In genomic region chr15:68644088-68644904, GRCh38 we compare ENCODE assay signal across 13 cellular contexts.
A peak's percentile ranks its signal among the peaks of the same experiment; 100 is the strongest.
DNase-seq lines count a peak whose midpoint lies in the region; ATAC-seq and TF ChIP-seq lines count a peak whose summit lies in the region.
"Had no signal": no experiment of that assay in that cellular context is flagged by ENCODE, and none has a peak within 500 bp of the region (broad histone marks: within the 10 kb centered on the region; RNA-seq: fewer than 3 reads in every experiment).

No MANE protein-coding gene starts in this region.

- TF ChIP-seq CTCF in SK-N-SH (IDR thresholded peaks at IDR 0.05), result no peak
- peak; percentile 13 for TF ChIP-seq CTCF in RWPE2 (IDR thresholded peaks at IDR 0.05; ENCODE audit: poor library complexity, severe bottlenecking)
- no peak for TF ChIP-seq CTCF in fibroblast of mammary gland (conservative IDR thresholded peaks at IDR 0.05; ENCODE audit: control insufficient read depth, insufficient read depth, low read depth, low read length)

- TF ChIP-seq RAD21 in SK-N-SH (IDR thresholded peaks at IDR 0.05; ENCODE audit: low read length), result peak; percentile 41; the same call in 1 of the 2 replicates

- POLR2A ChIA-PET in SK-N-SH (lab: Yijun Ruan, JAX), result no interaction called here

- H3K9ac ChIP-seq in SK-N-SH (no peak overlapping the region), subcutaneous abdominal adipose tissue (ENCODE audit: low read length in 5 of 5) (no peak overlapping the region)

- H3K9me2 ChIP-seq in SK-N-SH, result no peaks in the 10 kb centered on the region

- H3K79me2 ChIP-seq in SK-N-SH (ENCODE audit: insufficient read depth), result no peaks in the 10 kb centered on the region

- no peaks in the 10 kb centered on the region for H3K27me3 ChIP-seq in SK-N-SH (ENCODE audit: insufficient read depth)
- no peaks in the 10 kb centered on the region for H3K27me3 ChIP-seq in RWPE2 (ENCODE audit: insufficient read depth, poor library complexity, severe bottlenecking)
- H3K27me3 ChIP-seq in subcutaneous abdominal adipose tissue (ENCODE audit: control insufficient read depth in 5 of 5, insufficient read depth in 4 of 5, low read length in 5 of 5), result no peaks in the 10 kb centered on the region
- H3K27me3 ChIP-seq: ascending aorta had no signal

- no peak; the same call in 2 of the 3 replicates for ATAC-seq in SK-N-SH treated with all-trans-retinoic acid at 6 μM for 48 hours
- no peak for ATAC-seq in RWPE2 (ENCODE audit: low read depth)
- ATAC-seq in GM18907 (IDR thresholded peaks at IDR 0.05; ENCODE audit: unreplicated experiment), result no peak
- ATAC-seq in HG02970 (IDR thresholded peaks at IDR 0.05; ENCODE audit: low FRiP score, unreplicated experiment), result no peak

- H3K4me1 ChIP-seq in SK-N-SH (ENCODE audit: control insufficient read depth in 1 of 2, insufficient read depth in 2 of 2, low read depth in 1 of 2, low read length in 1 of 2) (peaks cover 13% of the 10 kb centered on the region in 2 experiments; a peak in 2 of 4 replicates), RWPE2 (ENCODE audit: insufficient read depth, poor library complexity, severe bottlenecking) (peaks cover 30% of the 10 kb centered on the region), subcutaneous abdominal adipose tissue (ENCODE audit: control insufficient read depth in 5 of 5, insufficient read depth in 5 of 5, low read length in 5 of 5) (peaks cover 4 to 27% (median 19%) of the 10 kb centered on the region in 5 donors)

- no peaks in the 10 kb centered on the region for H3F3A ChIP-seq in SK-N-SH (replicated peaks; ENCODE audit: insufficient read depth)

- H2AFZ ChIP-seq in SK-N-SH (ENCODE audit: low read depth), result no peak overlapping the region

- no peak overlapping the region for H3K4me3 ChIP-seq in SK-N-SH (ENCODE audit: low read depth in 2 of 2, low read length in 1 of 2)
- H3K4me3 ChIP-seq in RWPE2 (ENCODE audit: severe bottlenecking), result no peak overlapping the region
- no peak overlapping the region for H3K4me3 ChIP-seq in fibroblast of mammary gland (ENCODE audit: control insufficient read depth, low read depth, low read length)
- H3K4me3 ChIP-seq in subcutaneous abdominal adipose tissue (ENCODE audit: low read depth in 1 of 5, low read length in 5 of 5), result no peak overlapping the region
- H3K4me3 ChIP-seq: ascending aorta had no signal

- 52% methylated on average over 5 of the region's 8 CpGs for WGBS in SK-N-SH (ENCODE audit: low lambda C conversion rate)

- CTCF ChIA-PET in SK-N-SH (lab: Yijun Ruan, JAX), result interaction anchor here (0.8 to 3.5 kb wide), 5 partner anchors 21 to 90 kb away, joined by 4 to 21 read pairs (median 8); no protein-coding TSS in a partner anchor

- H3K9me3 ChIP-seq in SK-N-SH (no peaks in the 10 kb centered on the region), RWPE2 (ENCODE audit: severe bottlenecking) (no peaks in the 10 kb centered on the region), subcutaneous abdominal adipose tissue (ENCODE audit: control insufficient read depth in 5 of 5, low read length in 5 of 5) (no peaks in the 10 kb centered on the region)
- H3K9me3 ChIP-seq: ascending aorta had no signal

- no peak for TF ChIP-seq EP300 in SK-N-SH (IDR thresholded peaks at IDR 0.05; ENCODE audit: borderline replicate concordance in 1 of 2, low read depth in 1 of 2, low read length in 1 of 2)

- DNase-seq in SK-N-SH (no peak), RWPE2 (ENCODE audit: low spot score) (peak; percentile 37), fibroblast of mammary gland (ENCODE audit: low read depth) (peak; percentile 95), DMS79 treated with DMSO at 0.1 percent for 48 hours (lab: John Stamatoyannopoulos, UW) (no peak)
- DNase-seq: AML-193; NCI-H146; stimulated activated CD4-positive, alpha-beta T cell treated with anti-CD3 and anti-CD28 coated beads, Interleukin-4, amount 100 ng/mL, for 24 hours; trophoblast cell had no signal

- H3K36me3 ChIP-seq in SK-N-SH (replicated peaks in 1 of 2; ENCODE audit: control insufficient read depth in 1 of 2, insufficient read depth in 2 of 2, low read length in 1 of 2) (no peaks in the 10 kb centered on the region), RWPE2 (ENCODE audit: low read depth) (no peaks in the 10 kb centered on the region), subcutaneous abdominal adipose tissue (ENCODE audit: control insufficient read depth in 5 of 5, insufficient read depth in 5 of 5, low read length in 5 of 5) (peaks cover 0 to 4% (median 2%) of the 10 kb centered on the region in 5 donors)
- H3K36me3 ChIP-seq: ascending aorta had no signal

- no peak overlapping the region for H3K4me2 ChIP-seq in SK-N-SH

- no peaks in the 10 kb centered on the region for H4K20me1 ChIP-seq in SK-N-SH (ENCODE audit: insufficient read depth)

- H3K27ac ChIP-seq in SK-N-SH (ENCODE audit: low read depth in 2 of 2, low read length in 1 of 2), result no peak overlapping the region
- no peak overlapping the region for H3K27ac ChIP-seq in RWPE2 (ENCODE audit: poor library complexity, severe bottlenecking)
- peak overlapping the region; percentile 29 for H3K27ac ChIP-seq in subcutaneous abdominal adipose tissue (ENCODE audit: low read depth, low read length)
- H3K27ac ChIP-seq: ascending aorta had no signal

TF ChIP-seq in SK-N-SH, 30 proteins besides CTCF, POLR2A, EP300 and RAD21:
- TF ChIP-seq POLR2AphosphoS5 (IDR thresholded peaks at IDR 0.05; ENCODE audit: low read depth, low read length), result no peak
- TF ChIP-seq USF1 (IDR thresholded peaks at IDR 0.05; ENCODE audit: borderline replicate concordance, low read depth), result peak; percentile 47; the same call in 1 of the 2 replicates
- peak; percentile 60 for TF ChIP-seq TCF12 (IDR thresholded peaks at IDR 0.05)
- no peak for TF ChIP-seq MXI1 (IDR thresholded peaks at IDR 0.05; ENCODE audit: low read depth, low read length)
- peak; percentile 14; the same call in 1 of the 2 replicates for TF ChIP-seq SMC3 (IDR thresholded peaks at IDR 0.05; ENCODE audit: low read depth, low read length)
- TF ChIP-seq IRF3 (IDR thresholded peaks at IDR 0.05; ENCODE audit: low read depth, low read length), result no peak
- TF ChIP-seq JUND (IDR thresholded peaks at IDR 0.05), result no peak
- TF ChIP-seq CHD2 (IDR thresholded peaks at IDR 0.05; ENCODE audit: low read length, partially characterized antibody), result no peak
- TF ChIP-seq TEAD4 (IDR thresholded peaks at IDR 0.05; ENCODE audit: borderline replicate concordance, insufficient read depth), result no peak
- peak; percentile 29; the same call in 1 of the 2 replicates for TF ChIP-seq FOSL2 (IDR thresholded peaks at IDR 0.05; ENCODE audit: borderline replicate concordance, low read depth)
- TF ChIP-seq MEF2A (IDR thresholded peaks at IDR 0.05; ENCODE audit: borderline replicate concordance, low read depth), result no peak

TF ChIP-seq in SK-N-SH treated with all-trans-retinoic acid at 6 μM for 48 hours, 23 proteins besides CTCF, POLR2A, EP300 and RAD21:
- no peak for TF ChIP-seq TOX (CRISPR knock-in tag; IDR thresholded peaks at IDR 0.05; ENCODE audit: borderline replicate concordance)

Comparison
In these comparisons a context has a peak if more than half of its experiments do, and no peak if none do; other contexts are left out.
1. DNase-seq: peak in RWPE2 (single experiment) and fibroblast of mammary gland (single experiment); none in SK-N-SH (single experiment) and DMS79 treated with DMSO at 0.1 percent for 48 hours (single experiment).